Comparison of ENCODE assay signal across 12 cellular contexts in genomic region chr12:75690556-75690955, GRCh38.
DNase-seq lines count a peak whose midpoint lies in the region; ATAC-seq and TF ChIP-seq lines count a peak whose summit lies in the region.
"Had no signal": no experiment of that assay in that cellular context is flagged by ENCODE, and none has a peak within 500 bp of the region (broad histone marks: within the 10 kb centered on the region; RNA-seq: fewer than 3 reads in every experiment).

No MANE protein-coding gene starts in this region.

- no peaks in the 10 kb centered on the region for H4K20me1 ChIP-seq in HCT116 (ENCODE audit: insufficient read depth)

- CTCF ChIA-PET in AG04449 (lab: Yijun Ruan, JAX) (no interaction called here), HCT116 (lab: Charles Lee) (no interaction called here)

- DNase-seq in AG04449 (ENCODE audit: low read depth, low spot score): peak; percentile 95
- no peak for DNase-seq in HCT116 (ENCODE audit: low read depth, low spot score)
- peak; percentile 75 for DNase-seq in astrocyte of the hippocampus (ENCODE audit: low read depth, low spot score)
- peak; percentile 55 for DNase-seq in hepatic stellate cell (ENCODE audit: low spot score)
- no peak for DNase-seq in dorsolateral prefrontal cortex
- no peak for DNase-seq in Kasumi-1 (lab: John Stamatoyannopoulos, UW)
- DNase-seq in HK-2 (ENCODE audit: unreplicated experiment): no peak
- DNase-seq in UCSD-AML1 (lab: John Stamatoyannopoulos, UW; ENCODE audit: unreplicated experiment): no peak
- DNase-seq: activated CD4-positive, alpha-beta T cell treated with anti-CD3 and anti-CD28 coated beads, Interleukin-2, amount 10 ng/mL, durations not matched to agents 7 days and 5 days; activated effector memory CD4-positive, alpha-beta T cell treated with Interleukin-2 at 50 U/mL for 16 hours; stimulated activated CD4-positive, alpha-beta T cell treated with anti-CD3 and anti-CD28 coated beads, Interleukin-15, amount 100 ng/mL, for 24 hours; upper lobe of right lung had no signal

- intact Hi-C loops in HCT116 (cut with micrococcal nuclease): no loop called here
- intact Hi-C loops in dorsolateral prefrontal cortex (cut with DNase I): no loop called here

- no peak overlapping the region for H3K4me2 ChIP-seq in HCT116 (ENCODE audit: low read length)

- POLR2A ChIA-PET in AG04449 (lab: Yijun Ruan, JAX) (interaction anchor here (1.0 kb wide), 1 partner anchor 334 kb away, joined by 4 read pairs; no protein-coding TSS in a partner anchor), HCT116 (lab: Charles Lee) (no interaction called here)

- H3K27ac ChIP-seq in HCT116 (ENCODE audit: low read depth, low read length): peak overlapping the region; percentile 15
- no peak overlapping the region for H3K27ac ChIP-seq in dorsolateral prefrontal cortex
- H3K27ac ChIP-seq: upper lobe of right lung had no signal

- no peak for TF ChIP-seq RAD21 in HCT116 (IDR thresholded peaks at IDR 0.05; ENCODE audit: low read depth)

- peaks cover 30 to 60% of the 10 kb centered on the region in 2 experiments for H3K4me1 ChIP-seq in HCT116 (ENCODE audit: control insufficient read depth in 1 of 2, insufficient read depth in 2 of 2, low read length in 2 of 2)
- H3K4me1 ChIP-seq: upper lobe of right lung had no signal

- ATAC-seq in HCT116: no peak
- ATAC-seq: upper lobe of right lung had no signal

- RAD21 ChIA-PET in HCT116 (lab: Charles Lee; ENCODE audit: low non-redundant PET in 1 of 2, low total read pairs in 2 of 2, uncharacterized antibody in 2 of 2, unreplicated experiment in 2 of 2): no interaction called here

- TF ChIP-seq POLR2A in HCT116 (IDR thresholded peaks at IDR 0.05; ENCODE audit: borderline replicate concordance, extremely low read depth, insufficient read depth, insufficient read length): no peak

- H3K27me3 ChIP-seq in HCT116 (ENCODE audit: insufficient read depth, low read length): no peaks in the 10 kb centered on the region
- no peaks in the 10 kb centered on the region for H3K27me3 ChIP-seq in dorsolateral prefrontal cortex
- H3K27me3 ChIP-seq: upper lobe of right lung had no signal

- TF ChIP-seq CTCF in AG04449 (IDR thresholded peaks at IDR 0.05; ENCODE audit: insufficient read depth, low read length, missing control alignments): no peak
- TF ChIP-seq CTCF in HCT116 (IDR thresholded peaks at IDR 0.05 in 2 of 3, conservative IDR thresholded peaks at IDR 0.05 in 1 of 3; ENCODE audit: borderline replicate concordance in 1 of 3, insufficient read depth in 1 of 3, low read depth in 2 of 3, low read length in 2 of 3): no peak
- no peak for TF ChIP-seq CTCF in dorsolateral prefrontal cortex (IDR thresholded peaks at IDR 0.05 in 54 of 56, conservative IDR thresholded peaks at IDR 0.05 in 2 of 56; ENCODE audit: low read depth in 1 of 56, partially characterized antibody in 56 of 56)

- BruUV-seq in HCT116 (replicated peaks; lab: Mats Ljungman, UMichigan): no TSS peak

- H3K4me3 ChIP-seq in AG04449 (ENCODE audit: low read depth, low read length) (no peak overlapping the region), HCT116 (replicated peaks in 1 of 2; ENCODE audit: low read depth in 1 of 2, low read length in 2 of 2) (no peak overlapping the region), dorsolateral prefrontal cortex (no peak overlapping the region)
- H3K4me3 ChIP-seq: upper lobe of right lung had no signal

- no peak overlapping the region for H3K9ac ChIP-seq in HCT116 (ENCODE audit: low read length)

- no peaks in the 10 kb centered on the region for H3K9me2 ChIP-seq in HCT116 (ENCODE audit: insufficient read depth)

- H2AFZ ChIP-seq in HCT116 (ENCODE audit: low read depth, low read length, poor library complexity, severe bottlenecking): no peak overlapping the region

- no peaks in the 10 kb centered on the region for H3K9me3 ChIP-seq in HCT116 (ENCODE audit: control insufficient read depth in 1 of 2, insufficient read depth in 1 of 2, low read depth in 1 of 2, low read length in 2 of 2)
- H3K9me3 ChIP-seq: upper lobe of right lung had no signal

- H3K36me3 ChIP-seq in HCT116 (ENCODE audit: control insufficient read depth in 1 of 2, insufficient read depth in 2 of 2, low read length in 2 of 2): peaks cover 2 to 5% of the 10 kb centered on the region in 2 experiments; a peak in 2 of 4 replicates
- H3K36me3 ChIP-seq: upper lobe of right lung had no signal

- H3K79me2 ChIP-seq in HCT116 (ENCODE audit: insufficient read depth, low read length): no peaks in the 10 kb centered on the region

TF ChIP-seq in HCT116, 20 proteins besides CTCF, POLR2A, EP300 and RAD21:
- TF ChIP-seq CBX3 (IDR thresholded peaks at IDR 0.05; ENCODE audit: low read depth): no peak
- no peak for TF ChIP-seq ELF1 (IDR thresholded peaks at IDR 0.05; ENCODE audit: borderline replicate concordance, low read depth)
- no peak for TF ChIP-seq JUND (IDR thresholded peaks at IDR 0.05)
- TF ChIP-seq POLR2AphosphoS5 (IDR thresholded peaks at IDR 0.05; ENCODE audit: low read depth, low read length): no peak
- TF ChIP-seq ZNF274 (IDR thresholded peaks at IDR 0.05; ENCODE audit: low read depth, low read length): no peak
- TF ChIP-seq YY1 (IDR thresholded peaks at IDR 0.05; ENCODE audit: extremely low read depth, insufficient replicate concordance, low read depth, low read length): no peak
- TF ChIP-seq SIN3A (IDR thresholded peaks at IDR 0.05; ENCODE audit: low read depth): no peak
- TF ChIP-seq EGR1 (IDR thresholded peaks at IDR 0.05; ENCODE audit: low read depth): no peak
- no peak for TF ChIP-seq ATF3 (IDR thresholded peaks at IDR 0.05)
- no peak for TF ChIP-seq SP1 (IDR thresholded peaks at IDR 0.05; ENCODE audit: low read depth)
- no peak for TF ChIP-seq CEBPB (IDR thresholded peaks at IDR 0.05; ENCODE audit: low read depth)
- TF ChIP-seq MAX (IDR thresholded peaks at IDR 0.05): no peak
- TF ChIP-seq, protein P1, sequence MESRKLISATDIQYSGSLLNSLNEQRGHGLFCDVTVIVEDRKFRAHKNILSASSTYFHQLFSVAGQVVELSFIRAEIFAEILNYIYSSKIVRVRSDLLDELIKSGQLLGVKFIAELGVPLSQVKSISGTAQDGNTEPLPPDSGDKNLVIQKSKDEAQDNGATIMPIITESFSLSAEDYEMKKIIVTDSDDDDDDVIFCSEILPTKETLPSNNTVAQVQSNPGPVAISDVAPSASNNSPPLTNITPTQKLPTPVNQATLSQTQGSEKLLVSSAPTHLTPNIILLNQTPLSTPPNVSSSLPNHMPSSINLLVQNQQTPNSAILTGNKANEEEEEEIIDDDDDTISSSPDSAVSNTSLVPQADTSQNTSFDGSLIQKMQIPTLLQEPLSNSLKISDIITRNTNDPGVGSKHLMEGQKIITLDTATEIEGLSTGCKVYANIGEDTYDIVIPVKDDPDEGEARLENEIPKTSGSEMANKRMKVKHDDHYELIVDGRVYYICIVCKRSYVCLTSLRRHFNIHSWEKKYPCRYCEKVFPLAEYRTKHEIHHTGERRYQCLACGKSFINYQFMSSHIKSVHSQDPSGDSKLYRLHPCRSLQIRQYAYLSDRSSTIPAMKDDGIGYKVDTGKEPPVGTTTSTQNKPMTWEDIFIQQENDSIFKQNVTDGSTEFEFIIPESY (IDR thresholded peaks at IDR 0.05; ENCODE audit: extremely low read depth, insufficient replicate concordance, low read length): no peak
- no peak for TF ChIP-seq TCF7L2 (IDR thresholded peaks at IDR 0.05; ENCODE audit: borderline replicate concordance, extremely low read depth, insufficient read depth, insufficient read length)
- no peak for TF ChIP-seq SRF (IDR thresholded peaks at IDR 0.05; ENCODE audit: low read depth)
- no peak for TF ChIP-seq EZH2phosphoT487 (IDR thresholded peaks at IDR 0.05; ENCODE audit: borderline replicate concordance)
- no peak for TF ChIP-seq EZH2 (IDR thresholded peaks at IDR 0.05)
- TF ChIP-seq FOSL1 (IDR thresholded peaks at IDR 0.05; ENCODE audit: low read depth): no peak
- TF ChIP-seq ZFX (IDR thresholded peaks at IDR 0.05): no peak

Comparison
In these comparisons a context has a peak if more than half of its experiments do, and no peak if none do; other contexts are left out.
1. DNase-seq: peak in AG04449 (single experiment), astrocyte of the hippocampus (single experiment) and hepatic stellate cell (single experiment); none in HCT116 (single experiment), dorsolateral prefrontal cortex (0 of 10), Kasumi-1 (0 of 2), HK-2 (single experiment) and UCSD-AML1 (single experiment).